Comparison of ENCODE assay signal across 8 cellular contexts in the genomic region with DNA sequence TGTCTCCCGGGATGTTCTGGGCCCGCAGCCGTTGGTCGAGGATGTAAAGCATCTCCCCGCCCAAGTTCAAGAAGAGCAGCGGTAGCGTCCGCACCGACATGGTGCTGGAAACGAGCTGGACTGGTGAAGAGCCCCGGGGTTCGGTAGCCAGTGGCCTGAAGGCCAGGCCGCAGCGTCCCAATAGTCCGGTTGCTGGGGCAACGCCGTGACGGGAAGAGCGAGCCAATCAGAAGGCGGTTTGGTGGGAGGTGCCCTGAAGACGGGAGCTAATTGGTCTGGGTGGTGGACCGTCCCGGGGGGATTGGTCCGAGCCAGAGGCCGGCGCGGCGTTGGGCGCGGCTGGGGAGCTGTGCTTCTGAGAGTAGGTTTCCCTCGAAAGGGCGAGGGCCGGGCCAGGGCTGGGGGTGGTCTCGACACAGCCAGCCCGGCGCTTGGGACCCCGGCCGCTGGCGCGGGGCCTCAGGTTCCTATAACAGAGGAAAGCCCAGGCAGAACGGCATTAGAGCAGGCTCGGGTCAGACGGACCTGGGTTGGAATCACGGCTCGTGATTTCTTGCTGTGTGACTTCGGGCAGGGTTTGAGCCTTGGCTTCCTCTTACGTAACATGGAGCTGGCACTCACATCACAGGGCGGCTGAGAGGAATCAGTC. TPM values are rescaled to one million over a fixed set of nuclear protein-coding genes. Genes with fewer than 3 reads are reported as not detected.
DNase-seq lines count a peak whose midpoint lies in the region; ATAC-seq, FAIRE-seq and TF ChIP-seq lines count a peak whose summit lies in the region.

A gene with protein sequence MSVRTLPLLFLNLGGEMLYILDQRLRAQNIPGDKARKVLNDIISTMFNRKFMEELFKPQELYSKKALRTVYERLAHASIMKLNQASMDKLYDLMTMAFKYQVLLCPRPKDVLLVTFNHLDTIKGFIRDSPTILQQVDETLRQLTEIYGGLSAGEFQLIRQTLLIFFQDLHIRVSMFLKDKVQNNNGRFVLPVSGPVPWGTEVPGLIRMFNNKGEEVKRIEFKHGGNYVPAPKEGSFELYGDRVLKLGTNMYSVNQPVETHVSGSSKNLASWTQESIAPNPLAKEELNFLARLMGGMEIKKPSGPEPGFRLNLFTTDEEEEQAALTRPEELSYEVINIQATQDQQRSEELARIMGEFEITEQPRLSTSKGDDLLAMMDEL (minus strand): TSS at position 182 of the 649 bp plus-strand sequence. CDS start 82 bp downstream, at position 100.

- ATAC-seq in HG02973 (IDR thresholded peaks at IDR 0.05; ENCODE audit: unreplicated experiment) (peak; percentile 98), sciatic nerve (peak; percentile 99)

- DNase-seq in GM18507 (ENCODE audit: extremely low spot score, insufficient read length, low read depth) (peak; percentile 100), NCI-H2029 treated with DMSO at 0.1 percent for 48 hours (lab: John Stamatoyannopoulos, UW) (peak; percentile 100), UCSD-AML1 (lab: John Stamatoyannopoulos, UW; ENCODE audit: unreplicated experiment) (peak; percentile 76), brain microvascular endothelial cell (peak; percentile 93), iPS DF 4.7 (ENCODE audit: extremely low read depth, low spot score) (peak; percentile 81), sciatic nerve (ENCODE audit: low spot score) (peak; percentile 98), KBM-7 (no peak)

- H3K27me3 ChIP-seq in brain microvascular endothelial cell (replicated peaks) = no peaks in the 10 kb centered on the region

- H3K4me3 ChIP-seq in brain microvascular endothelial cell (ENCODE audit: low read depth, low read length) = peak within 1 kb of the TSS; percentile 70

- peaks cover 10% of the 10 kb centered on the region for H3K36me3 ChIP-seq in brain microvascular endothelial cell (replicated peaks)

- H3K27ac ChIP-seq in brain microvascular endothelial cell = peak within 1 kb of the TSS; percentile 92

- intact Hi-C loops in sciatic nerve (cut with DNase I) = no loop called here

- in situ Hi-C loops in brain microvascular endothelial cell (cut with HindIII; ENCODE audit: low pct_ligation_motif_present, low sequenced_read_pairs) (no loop called here), KBM-7 (cut with MboI; ENCODE audit: low pct_unique_long_range_greater_than_20kb, low sequenced_read_pairs) (no loop called here)

- no peak for TF ChIP-seq CTCF in brain microvascular endothelial cell (IDR thresholded peaks at IDR 0.05; ENCODE audit: low read depth, low read length, missing control alignments)

- peak; percentile 98 for FAIRE-seq in GM18507 (lab: Jason Lieb, UNC)

RNA-seq across cellular contexts. Expression of the gene that starts here (rescaled TPM):
- 9.8 TPM for total RNA-seq in sciatic nerve
